ENCODE assay signal across 31 cellular contexts in the genomic region with DNA sequence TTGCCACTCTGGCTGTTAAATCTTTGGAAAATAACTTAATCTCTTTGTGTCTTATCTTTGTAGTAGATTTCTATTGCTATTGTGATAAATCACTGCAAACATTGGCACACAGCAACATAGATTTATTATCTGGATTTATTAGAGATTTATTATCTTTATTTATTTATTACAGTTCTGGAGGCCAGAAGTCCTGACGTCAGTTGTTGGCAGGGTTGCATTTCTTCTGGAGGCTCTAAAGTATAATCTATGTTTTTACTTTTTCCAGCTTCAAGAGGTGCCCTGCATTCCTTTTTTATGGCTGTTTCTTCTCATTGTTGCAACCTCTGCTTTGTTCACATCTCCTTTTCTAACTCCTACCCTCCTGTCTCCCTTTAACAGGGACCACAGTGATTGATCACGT.
"Had no signal": no experiment of that assay in that cellular context is flagged by ENCODE, and none has a peak within 500 bp of the region (broad histone marks: within the 10 kb centered on the region; RNA-seq: fewer than 3 reads in every experiment).

No MANE protein-coding gene starts in this region.

- H3K27me3 ChIP-seq: ascending aorta, cardiac muscle cell had no signal

- DNase-seq: activated CD4-positive, alpha-beta memory T cell treated with anti-CD3 and anti-CD28 coated beads, Interleukin-2, amount 10 ng/mL, durations not matched to agents 7 days and 5 days; activated CD4-positive, alpha-beta T cell treated with anti-CD3 and anti-CD28 coated beads for 1 hour; activated CD4-positive, alpha-beta T cell treated with anti-CD3 and anti-CD28 coated beads for 36 hours; activated CD4-positive, alpha-beta T cell treated with anti-CD3 and anti-CD28 coated beads for 48 hours; activated CD4-positive, alpha-beta T cell treated with anti-CD3 and anti-CD28 coated beads, Interleukin-2, amount 10 ng/mL, durations not matched to agents 7 days and 5 days; activated CD4-positive, alpha-beta T cell treated with anti-CD3 and anti-CD28 coated beads, Interleukin-2, amount 50 U/mL, for 48 hours; activated CD4-positive, CD25-positive, alpha-beta regulatory T cell; activated CD8-positive, alpha-beta memory T cell treated with anti-CD3 and anti-CD28 coated beads for 24 hours; activated CD8-positive, alpha-beta memory T cell treated with anti-CD3 and anti-CD28 coated beads, Interleukin-2, amount 10 ng/mL, durations not matched to agents 7 days and 5 days; activated CD8-positive, alpha-beta memory T cell treated with anti-CD3 and anti-CD28 coated beads, Interleukin-2, amount 50 U/mL, for 48 hours; activated CD8-positive, alpha-beta T cell treated with anti-CD3 and anti-CD28 coated beads, Interleukin-2, amount 10 ng/mL, durations not matched to agents 7 days and 5 days; activated effector memory CD4-positive, alpha-beta T cell treated with Interleukin-2 at 50 U/mL for 16 hours; activated gamma-delta T cell; activated naive CD4-positive, alpha-beta T cell treated with anti-CD3 and anti-CD28 coated beads, Interleukin-2, amount 10 ng/mL, durations not matched to agents 7 days and 5 days; activated naive CD4-positive, alpha-beta T cell treated with Interleukin-2 at 50 U/mL for 16 hours; activated naive CD8-positive, alpha-beta T cell treated with anti-CD3 and anti-CD28 coated beads, Interleukin-2, amount 10 ng/mL, durations not matched to agents 7 days and 5 days; activated naive CD8-positive, alpha-beta T cell treated with anti-CD3 and anti-CD28 coated beads, Interleukin-2, amount 50 U/mL, for 24 hours; activated T-cell treated with anti-CD3 and anti-CD28 coated beads, Interleukin-2, amount 50 U/mL, for 24 hours; activated T-cell treated with anti-CD3 and anti-CD28 coated beads, Interleukin-2, amount 50 U/mL, for 48 hours; amygdala; anterior cingulate cortex; caudate nucleus; cerebellar nuclear complex; T-cell; T-helper 2 cell; T-helper 9 cell; WERI-Rb-1 had no signal

- H3K36me3 ChIP-seq: ascending aorta, cardiac muscle cell, WERI-Rb-1 had no signal

- H3K27ac ChIP-seq: ascending aorta, cardiac muscle cell, WERI-Rb-1 had no signal

- H3K4me1 ChIP-seq: ascending aorta had no signal

- ATAC-seq: activated CD4-positive, alpha-beta T cell treated with anti-CD3 and anti-CD28 coated beads for 36 hours; activated CD4-positive, CD25-positive, alpha-beta regulatory T cell treated with anti-CD3 and anti-CD28 coated beads, Interleukin-2, amount 50 U/mL, for 24 hours; activated CD8-positive, alpha-beta memory T cell treated with anti-CD3 and anti-CD28 coated beads, Interleukin-2, amount 10 ng/mL, durations not matched to agents 7 days and 5 days; activated CD8-positive, alpha-beta T cell treated with anti-CD3 and anti-CD28 coated beads, Interleukin-2, amount 10 ng/mL, durations not matched to agents 7 days and 5 days; activated naive CD8-positive, alpha-beta T cell treated with anti-CD3 and anti-CD28 coated beads, Interleukin-2, amount 50 U/mL, for 24 hours; T-cell; WTC11 had no signal

- H3K4me3 ChIP-seq: ascending aorta, cardiac muscle cell had no signal
